In the genomic region with DNA sequence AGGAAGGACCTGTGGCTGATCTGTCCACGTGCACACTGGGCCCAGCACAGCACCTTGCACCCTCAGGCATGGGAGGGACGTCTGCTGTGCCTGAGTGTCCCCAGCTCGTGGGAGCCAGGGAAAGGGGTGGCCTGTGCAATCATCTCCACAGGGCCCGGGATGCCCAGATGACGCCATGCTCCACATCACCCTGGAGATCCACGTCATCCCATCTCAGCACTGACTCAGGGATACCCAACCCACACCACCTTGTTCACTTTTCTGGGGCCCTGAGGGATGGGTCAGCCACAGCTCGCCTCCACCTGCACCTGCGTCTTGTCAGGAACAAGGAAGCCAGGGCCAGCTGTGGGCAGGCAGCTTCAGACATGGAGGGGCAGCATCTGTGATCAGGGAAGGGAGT, we compare ENCODE assay signal across 16 cellular contexts. TPM values are rescaled to one million over a fixed set of nuclear protein-coding genes. Genes with fewer than 3 reads are reported as not detected.
DNase-seq lines count a peak whose midpoint lies in the region; ATAC-seq, FAIRE-seq and TF ChIP-seq lines count a peak whose summit lies in the region.
"Had no signal": no experiment of that assay in that cellular context is flagged by ENCODE, and none has a peak within 500 bp of the region (broad histone marks: within the 10 kb centered on the region; RNA-seq: fewer than 3 reads in every experiment).

No MANE protein-coding gene starts in this region.

- 0 out of 3 replicates have a peak, but pooled peaks have one; percentile 26 for ATAC-seq in RWPE2 (ENCODE audit: low read depth)
- no peak for ATAC-seq in naive B cell (ENCODE audit: low read depth in 2 of 2)
- ATAC-seq: GM23338 had no signal

- no peak for TF ChIP-seq CTCF in RWPE2 (IDR thresholded peaks at IDR 0.05; ENCODE audit: poor library complexity, severe bottlenecking)
- no peak for TF ChIP-seq CTCF in bronchial epithelial cell (IDR thresholded peaks at IDR 0.05; ENCODE audit: insufficient read depth, low read length, severe bottlenecking)
- TF ChIP-seq CTCF in hepatocyte (IDR thresholded peaks at IDR 0.05; ENCODE audit: poor library complexity) = no peak

- peaks cover 19 to 53% of the 10 kb centered on the region in 2 donors for H3K36me3 Mint-ChIP-seq in naive B cell

- peaks cover 57 to 67% (median 67%) of the 10 kb centered on the region in 3 donors for H3K4me1 Mint-ChIP-seq in naive B cell

- peaks cover 2% of the 10 kb centered on the region for H3K9me3 ChIP-seq in RWPE2 (ENCODE audit: severe bottlenecking)
- H3K9me3 ChIP-seq in hepatocyte (ENCODE audit: low read depth) = no peaks in the 10 kb centered on the region
- H3K9me3 ChIP-seq: Caco-2 had no signal

- H3K9me2 ChIP-seq in hepatocyte (replicated peaks; ENCODE audit: insufficient read depth) = no peaks in the 10 kb centered on the region

- 75% methylated on average over 8 of the region's 8 CpGs for WGBS in hepatocyte (ENCODE audit: low lambda C conversion rate, missing lambda C conversion rate)

- no peaks in the 10 kb centered on the region for H3K27me3 Mint-ChIP-seq in naive B cell

- H2AFZ ChIP-seq in hepatocyte = no peak overlapping the region
- H2AFZ ChIP-seq: GM23338 had no signal

- DNase-seq in RWPE2 (ENCODE audit: low spot score) = no peak
- peak; percentile 54 for DNase-seq in bronchial epithelial cell (ENCODE audit: low read depth)
- no peak for DNase-seq in naive B cell
- no peak for DNase-seq in globus pallidus (ENCODE audit: low spot score)
- no peak for DNase-seq in hepatocyte (ENCODE audit: low spot score)
- DNase-seq in T-helper 9 cell = no peak
- DNase-seq: Caco-2; CD8-positive, alpha-beta memory T cell; DND-41; GDM1; H7 had no signal

- H3K27me3 ChIP-seq in RWPE2 (ENCODE audit: insufficient read depth, poor library complexity, severe bottlenecking) = no peaks in the 10 kb centered on the region
- no peaks in the 10 kb centered on the region for H3K27me3 ChIP-seq in bronchial epithelial cell (ENCODE audit: control insufficient read depth, insufficient read depth, low read length)
- no peaks in the 10 kb centered on the region for H3K27me3 ChIP-seq in hepatocyte

- no peak overlapping the region for H3K4me3 Mint-ChIP-seq in naive B cell
- H3K4me3 Mint-ChIP-seq: CD8-positive, alpha-beta memory T cell; GM23338 had no signal

- H3K4me3 ChIP-seq in RWPE2 (ENCODE audit: severe bottlenecking) (no peak overlapping the region), bronchial epithelial cell (ENCODE audit: low read depth, low read length) (no peak overlapping the region), hepatocyte (no peak overlapping the region)
- H3K4me3 ChIP-seq: A549, GM23338 had no signal

- no peaks in the 10 kb centered on the region for H3K79me2 ChIP-seq in hepatocyte

- H3K4me1 ChIP-seq in RWPE2 (ENCODE audit: insufficient read depth, poor library complexity, severe bottlenecking) = peaks cover 7% of the 10 kb centered on the region
- H3K4me1 ChIP-seq in hepatocyte (ENCODE audit: insufficient read depth) = peaks cover 18% of the 10 kb centered on the region

- H3K4me2 ChIP-seq in hepatocyte = no peak overlapping the region
- H3K4me2 ChIP-seq: A549, GM23338 had no signal

- peak; percentile 76 for FAIRE-seq in bronchial epithelial cell (lab: Jason Lieb, UNC)
- FAIRE-seq: A549, GM12892 had no signal

- no peaks in the 10 kb centered on the region for H3K36me3 ChIP-seq in RWPE2 (ENCODE audit: low read depth)
- H3K36me3 ChIP-seq in bronchial epithelial cell (ENCODE audit: control insufficient read depth, insufficient read depth, low read length) = no peaks in the 10 kb centered on the region
- H3K36me3 ChIP-seq in hepatocyte (replicated peaks; ENCODE audit: insufficient read depth, low read depth) = no peaks in the 10 kb centered on the region

- H3K27ac Mint-ChIP-seq in naive B cell = peak overlapping the region in 4 of 6 donors; percentile 37 to 62 (median 54)
- H3K27ac Mint-ChIP-seq: CD8-positive, alpha-beta memory T cell; GM23338 had no signal

- no peaks in the 10 kb centered on the region for H4K20me1 ChIP-seq in hepatocyte (ENCODE audit: insufficient read depth, poor library complexity, severe bottlenecking)

- H3K9me3 Mint-ChIP-seq in naive B cell = peaks cover 0 to 6% (median 2%) of the 10 kb centered on the region in 7 donors

- H3K27ac ChIP-seq in RWPE2 (ENCODE audit: poor library complexity, severe bottlenecking) (no peak overlapping the region), hepatocyte (no peak overlapping the region)
- H3K27ac ChIP-seq: A549 had no signal

RNA-seq across cellular contexts. Expression of a gene that starts 48.2 kb away (rescaled TPM):
- total RNA-seq in bronchial epithelial cell (under 0.01 TPM in 2 replicates), hepatocyte (not detected in 2 replicates)
- polyA plus RNA-seq in naive B cell (ENCODE audit: low read depth in 6 of 6) (not detected), hepatocyte (not detected in 2 replicates)
- total RNA-seq: Caco-2; CD8-positive, alpha-beta memory T cell; GM23338; H7; HT-29 had no signal
- polyA plus RNA-seq: AG04450; CD8-positive, alpha-beta memory T cell; GM23338 had no signal
